ENCODE assay signal across 8 cellular contexts in the genomic region with DNA sequence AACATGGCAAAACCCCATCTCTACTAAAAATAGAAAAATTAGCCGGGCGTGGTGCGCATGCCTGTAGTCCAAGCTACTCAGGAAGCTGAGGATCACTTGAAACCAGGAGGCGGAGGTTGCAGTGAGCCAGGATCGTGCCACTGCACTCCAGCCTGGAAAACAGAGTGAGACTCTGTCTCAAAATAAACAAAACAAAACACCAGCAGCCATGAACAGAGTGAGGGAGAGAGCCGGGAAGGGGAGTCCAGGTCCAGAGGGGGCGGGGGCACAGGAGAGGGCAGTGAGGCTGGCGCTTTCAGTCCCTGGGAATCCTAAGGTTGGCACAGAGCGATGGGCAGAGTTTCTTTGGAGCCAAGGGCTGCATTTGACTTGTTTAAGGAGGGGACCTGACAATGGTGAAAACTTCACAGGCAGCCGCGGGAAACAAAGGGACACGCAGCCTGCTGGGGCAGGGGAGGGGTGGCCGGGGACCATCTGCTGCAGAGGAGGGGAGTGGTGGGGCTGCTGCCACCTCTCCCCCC. TPM values are rescaled to one million over a fixed set of nuclear protein-coding genes. Genes with fewer than 3 reads are reported as not detected.
A peak's percentile ranks its signal among the peaks of the same experiment; 100 is the strongest.
DNase-seq lines count a peak whose midpoint lies in the region; ATAC-seq and TF ChIP-seq lines count a peak whose summit lies in the region.

No MANE protein-coding gene starts in this region.

- DNase-seq in T-helper 1 cell (no peak), T-helper 17 cell (no peak), fibroblast of the aortic adventitia (ENCODE audit: low read depth) (peak; percentile 22), iPS-NIHi11 (ENCODE audit: low spot score) (no peak), SIG-M5 treated with dmso at 0.1 percent for 504 hours (lab: John Stamatoyannopoulos, UW; ENCODE audit: unreplicated experiment) (no peak)
- DNase-seq in stimulated activated effector memory CD8-positive, alpha-beta T cell treated with anti-CD3 and anti-CD28 coated beads, Interleukin-12 subunit alpha, Interleukin-12 subunit beta, amount 100 ng/mL, for 72 hours (ENCODE audit: low spot score in 2 of 2): no peak

- H3K9me3 ChIP-seq in T-helper 17 cell (ENCODE audit: control insufficient read depth, low read length, poor library complexity, severe bottlenecking): no peaks in the 10 kb centered on the region

- H3K27me3 Mint-ChIP-seq in T-helper 1 cell treated with Interleukin-12 subunit alpha and Interleukin-12 subunit beta and Interleukin-4 antibody, amounts not matched to agents 30 μg/mL and 1 μg/mL, for 36 hours (ENCODE audit: low read depth): no peaks in the 10 kb centered on the region
- no peaks in the 10 kb centered on the region for H3K27me3 Mint-ChIP-seq in T-helper 17 cell

- peak overlapping the region; percentile 98 for H3K4me3 Mint-ChIP-seq in T-helper 1 cell treated with Interleukin-12 subunit alpha and Interleukin-12 subunit beta and Interleukin-4 antibody, amounts not matched to agents 30 μg/mL and 1 μg/mL, for 36 hours
- peak overlapping the region; percentile 96 for H3K4me3 Mint-ChIP-seq in T-helper 17 cell
- H3K4me3 Mint-ChIP-seq in stimulated activated effector memory CD8-positive, alpha-beta T cell treated with anti-CD3 and anti-CD28 coated beads, Interleukin-12 subunit alpha, Interleukin-12 subunit beta, amount 100 ng/mL, for 72 hours: peak overlapping the region; percentile 97

- ATAC-seq in T-helper 17 cell: no peak
- no peak for ATAC-seq in stimulated activated effector memory CD8-positive, alpha-beta T cell treated with anti-CD3 and anti-CD28 coated beads, Interleukin-12 subunit alpha, Interleukin-12 subunit beta, amount 100 ng/mL, for 72 hours
- ATAC-seq in GM18873 (IDR thresholded peaks at IDR 0.05; ENCODE audit: low FRiP score, unreplicated experiment): no peak

- peak overlapping the region; percentile 87 for H3K27ac Mint-ChIP-seq in T-helper 1 cell treated with Interleukin-12 subunit alpha and Interleukin-12 subunit beta and Interleukin-4 antibody, amounts not matched to agents 30 μg/mL and 1 μg/mL, for 36 hours
- H3K27ac Mint-ChIP-seq in T-helper 17 cell: peak overlapping the region; percentile 95
- H3K27ac Mint-ChIP-seq in stimulated activated effector memory CD8-positive, alpha-beta T cell treated with anti-CD3 and anti-CD28 coated beads, Interleukin-12 subunit alpha, Interleukin-12 subunit beta, amount 100 ng/mL, for 72 hours: peak overlapping the region; percentile 98

- H3K36me3 Mint-ChIP-seq in T-helper 1 cell treated with Interleukin-12 subunit alpha and Interleukin-12 subunit beta and Interleukin-4 antibody, amounts not matched to agents 30 μg/mL and 1 μg/mL, for 36 hours (ENCODE audit: low read depth): peaks cover 29% of the 10 kb centered on the region
- peaks cover 3% of the 10 kb centered on the region for H3K36me3 Mint-ChIP-seq in T-helper 17 cell (ENCODE audit: low read depth)
- peaks cover 54% of the 10 kb centered on the region for H3K36me3 Mint-ChIP-seq in stimulated activated effector memory CD8-positive, alpha-beta T cell treated with anti-CD3 and anti-CD28 coated beads, Interleukin-12 subunit alpha, Interleukin-12 subunit beta, amount 100 ng/mL, for 72 hours

- no peak overlapping the region for H3K4me3 ChIP-seq in fibroblast of the aortic adventitia (ENCODE audit: low read depth, low read length)

- H3K9me3 Mint-ChIP-seq in T-helper 1 cell treated with Interleukin-12 subunit alpha and Interleukin-12 subunit beta and Interleukin-4 antibody, amounts not matched to agents 30 μg/mL and 1 μg/mL, for 36 hours: no peaks in the 10 kb centered on the region
- H3K9me3 Mint-ChIP-seq in stimulated activated effector memory CD8-positive, alpha-beta T cell treated with anti-CD3 and anti-CD28 coated beads, Interleukin-12 subunit alpha, Interleukin-12 subunit beta, amount 100 ng/mL, for 72 hours: no peaks in the 10 kb centered on the region

- no peak for TF ChIP-seq CTCF in fibroblast of the aortic adventitia (IDR thresholded peaks at IDR 0.05; ENCODE audit: insufficient read depth, low read length)

- H3K4me1 Mint-ChIP-seq in T-helper 1 cell treated with Interleukin-12 subunit alpha and Interleukin-12 subunit beta and Interleukin-4 antibody, amounts not matched to agents 30 μg/mL and 1 μg/mL, for 36 hours (ENCODE audit: low read depth): peaks cover 44% of the 10 kb centered on the region
- peaks cover 55% of the 10 kb centered on the region for H3K4me1 Mint-ChIP-seq in T-helper 17 cell
- peaks cover 53% of the 10 kb centered on the region for H3K4me1 Mint-ChIP-seq in stimulated activated effector memory CD8-positive, alpha-beta T cell treated with anti-CD3 and anti-CD28 coated beads, Interleukin-12 subunit alpha, Interleukin-12 subunit beta, amount 100 ng/mL, for 72 hours

RNA-seq across cellular contexts. Expression of a gene that starts 2.5 kb away (rescaled TPM):
- total RNA-seq in T-helper 17 cell (100 to 1,000 TPM; 139 to 150 TPM), fibroblast of the aortic adventitia (ENCODE audit: low replicate concordance) (0.16 and 0.36 TPM in 2 replicates)

RNA-seq across cellular contexts. Expression of a gene that starts 35.6 kb away (rescaled TPM):
- total RNA-seq in T-helper 17 cell (under 1 TPM; 0.12 to 0.31 TPM), fibroblast of the aortic adventitia (ENCODE audit: low replicate concordance) (5.8 and 13.1 TPM in 2 replicates)

RNA-seq across cellular contexts. Expression of a gene that starts 56.4 kb away (rescaled TPM):
- total RNA-seq in T-helper 17 cell (under 1 TPM; 0.10 to 0.12 TPM), fibroblast of the aortic adventitia (ENCODE audit: low replicate concordance) (0.18 and 0.33 TPM in 2 replicates)

Comparison
In these comparisons a context has a peak if more than half of its experiments do, and no peak if none do; other contexts are left out.
1. RNA of a gene that starts 2.5 kb away (total RNA-seq): 139 to 150 TPM in T-helper 17 cell; 0.16 to 0.36 TPM in fibroblast of the aortic adventitia; every median in the first group is over 100 times any median in the second.
2. Peak in every context shown above with its lines, with median percentiles within 50 percentile points of each other: H3K27ac Mint-ChIP-seq and H3K4me3 Mint-ChIP-seq.